ENCODE assay signal across 10 cellular contexts in the genomic region with DNA sequence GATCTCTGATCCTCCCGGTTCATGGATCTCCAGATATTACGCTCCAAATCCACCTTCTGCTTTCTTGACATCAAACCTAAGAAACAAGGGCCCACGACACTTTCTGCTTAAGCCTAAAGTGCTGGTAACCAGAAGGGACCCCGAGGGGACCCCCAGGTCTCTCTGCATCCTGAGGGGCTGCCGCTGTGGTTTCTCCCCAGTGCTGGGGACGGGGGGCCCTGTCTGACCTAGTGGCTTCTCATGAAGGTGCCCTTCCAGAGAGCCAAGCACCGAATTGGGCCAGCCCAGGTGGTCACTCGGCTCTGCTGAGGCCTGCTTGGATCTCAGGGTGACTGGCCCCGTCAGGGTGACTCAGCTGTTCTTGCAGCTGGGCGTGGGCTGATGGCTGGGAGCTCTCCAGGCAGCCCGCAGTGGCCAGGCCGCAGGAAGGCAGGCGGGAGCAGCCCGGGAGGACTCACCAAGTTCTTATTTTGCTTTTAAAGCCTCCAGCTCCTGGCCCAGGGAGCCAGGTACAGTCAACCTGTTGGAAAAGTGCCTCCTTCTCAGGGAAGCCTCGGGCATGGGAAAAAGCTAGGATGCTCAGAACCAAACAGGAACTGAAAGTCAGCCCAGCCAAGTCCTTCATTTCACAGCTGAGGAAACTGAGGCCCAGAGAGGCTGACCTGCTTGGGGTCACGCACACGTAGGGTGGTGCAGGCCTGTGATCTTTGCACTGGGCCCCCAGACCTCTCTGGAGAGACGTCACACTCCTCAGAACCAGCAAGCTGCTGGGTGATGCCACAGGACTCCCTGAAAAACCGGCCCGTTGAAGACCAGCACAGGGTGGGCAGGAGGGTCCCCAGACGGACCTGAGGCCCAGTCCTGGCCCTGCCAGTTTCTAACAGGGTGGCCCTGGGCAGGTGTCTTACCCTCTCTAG. TPM values are rescaled to one million over a fixed set of nuclear protein-coding genes. Genes with fewer than 3 reads are reported as not detected.
A peak's percentile ranks its signal among the peaks of the same experiment; 100 is the strongest.
DNase-seq lines count a peak whose midpoint lies in the region; ATAC-seq and TF ChIP-seq lines count a peak whose summit lies in the region.
"Had no signal": no experiment of that assay in that cellular context is flagged by ENCODE, and none has a peak within 500 bp of the region (broad histone marks: within the 10 kb centered on the region; RNA-seq: fewer than 3 reads in every experiment).

No MANE protein-coding gene starts in this region.

- in situ Hi-C loops in astrocyte of the cerebellum (cut with HindIII; ENCODE audit: low sequenced_read_pairs) = no loop called here

- no peak overlapping the region for H3K4me3 Mint-ChIP-seq in mesothelial cell of epicardium

- no peak overlapping the region for H3K27ac Mint-ChIP-seq in mesothelial cell of epicardium

- peaks cover 2% of the 10 kb centered on the region for H3K4me1 Mint-ChIP-seq in mesothelial cell of epicardium

- peak overlapping the region; percentile 82 for H3K27ac ChIP-seq in substantia nigra (ENCODE audit: low read depth, low read length, poor library complexity, severe bottlenecking)
- H3K27ac ChIP-seq: parathyroid adenoma had no signal

- no peak for ATAC-seq in HG03108 (IDR thresholded peaks at IDR 0.05; ENCODE audit: unreplicated experiment)

- no peak overlapping the region for H3K4me3 ChIP-seq in astrocyte of the cerebellum (ENCODE audit: low read depth, low read length)

- no peaks in the 10 kb centered on the region for H3K9me3 Mint-ChIP-seq in mesothelial cell of epicardium

- H3K36me3 Mint-ChIP-seq in mesothelial cell of epicardium = no peaks in the 10 kb centered on the region

- TF ChIP-seq CTCF in astrocyte of the cerebellum (IDR thresholded peaks at IDR 0.05; ENCODE audit: low read depth, low read length, missing control alignments) (no peak), mesothelial cell of epicardium (IDR thresholded peaks at IDR 0.05; ENCODE audit: unreplicated experiment) (no peak)

- no peaks in the 10 kb centered on the region for H3K27me3 Mint-ChIP-seq in mesothelial cell of epicardium (ENCODE audit: low read depth)

- DNase-seq in HCEC 1CT = peak; percentile 76
- peak; percentile 74 for DNase-seq in astrocyte of the cerebellum (ENCODE audit: low read depth)
- peak; percentile 95 for DNase-seq in iris pigment epithelial cell (ENCODE audit: low read depth)
- DNase-seq in substantia nigra (lab: John Stamatoyannopoulos, UW) = peak in 42 of 49 donors; percentile 24 to 86 (median 64)
- no peak for DNase-seq in NCI-H524 treated with DMSO at 0.1 percent for 48 hours (lab: John Stamatoyannopoulos, UW)
- no peak for DNase-seq in mesothelial cell of epicardium (ENCODE audit: low spot score in 2 of 2, unreplicated experiment in 2 of 2)
- DNase-seq in DMS153 treated with DMSO at 0.1 percent for 48 hours (lab: John Stamatoyannopoulos, UW; ENCODE audit: unreplicated experiment) = no peak
- DNase-seq: activated CD4-positive, alpha-beta T cell treated with anti-CD3 and anti-CD28 coated beads, Interleukin-2, amount 50 U/mL, for 4 hours had no signal

RNA-seq across cellular contexts. Expression of a gene that starts 16.7 kb away (rescaled TPM):
- 17.0 to 18.1 TPM (median 18.0 TPM) in 3 replicates for total RNA-seq in mesothelial cell of epicardium

RNA-seq across cellular contexts. Expression of a gene that starts 23.0 kb away (rescaled TPM):
- total RNA-seq in mesothelial cell of epicardium = 66.9 to 68.8 TPM (median 67.9 TPM) in 3 replicates

RNA-seq across cellular contexts. Expression of a gene that starts 39.0 kb away (rescaled TPM):
- total RNA-seq in mesothelial cell of epicardium = 1.1 to 4.6 TPM (median 3.4 TPM) in 3 replicates

RNA-seq across cellular contexts. Expression of a gene that starts 49.8 kb away (rescaled TPM):
- 36.5 to 39.6 TPM (median 37.8 TPM) in 3 replicates for total RNA-seq in mesothelial cell of epicardium

Comparison
In these comparisons a context has a peak if more than half of its experiments do, and no peak if none do; other contexts are left out.
1. DNase-seq: peak in HCEC 1CT (single experiment), astrocyte of the cerebellum (single experiment), iris pigment epithelial cell (single experiment) and substantia nigra (42 of 49); none in NCI-H524 treated with DMSO at 0.1 percent for 48 hours (single experiment), mesothelial cell of epicardium (0 of 2) and DMS153 treated with DMSO at 0.1 percent for 48 hours (single experiment).